16 cellular contexts compared by ENCODE assay signal in the genomic region with DNA sequence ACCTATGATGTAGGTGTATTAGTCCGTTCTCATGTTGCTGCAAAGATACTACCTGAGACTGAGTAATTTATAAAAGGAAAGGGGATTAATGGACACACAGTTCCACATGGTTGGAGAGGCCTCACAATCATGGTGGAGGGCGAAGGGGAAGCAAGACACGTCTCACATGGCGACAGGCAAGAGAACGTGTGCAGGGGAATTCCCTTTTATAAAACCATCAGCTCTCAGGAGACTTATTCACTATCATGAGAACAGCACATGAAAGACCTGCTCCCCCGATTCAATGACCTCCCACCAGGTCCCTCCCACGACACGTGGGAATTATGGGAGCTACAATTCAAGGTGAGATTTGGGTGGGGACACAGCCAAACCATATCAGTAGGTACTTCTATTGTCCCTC. TPM values are rescaled to one million over a fixed set of nuclear protein-coding genes. Genes with fewer than 3 reads are reported as not detected.
DNase-seq lines count a peak whose midpoint lies in the region; ATAC-seq and TF ChIP-seq lines count a peak whose summit lies in the region.
"Had no signal": no experiment of that assay in that cellular context is flagged by ENCODE, and none has a peak within 500 bp of the region (broad histone marks: within the 10 kb centered on the region; RNA-seq: fewer than 3 reads in every experiment).

No MANE protein-coding gene starts in this region.

- H3K36me3 Mint-ChIP-seq in activated B cell treated with CpG ODN at 0.5 μM for 24 hours (ENCODE audit: low read depth), result peaks cover 37% of the 10 kb centered on the region
- H3K36me3 Mint-ChIP-seq in naive B cell, result peaks cover 24 to 35% of the 10 kb centered on the region in 2 donors
- peaks cover 9% of the 10 kb centered on the region for H3K36me3 Mint-ChIP-seq in glutamatergic neuron (ENCODE audit: unreplicated experiment)

- POLR2A ChIA-PET in activated B cell treated with CpG ODN at 0.5 μM for 24 hours (lab: Charles Lee), result no interaction called here
- POLR2A ChIA-PET in HEK293T (lab: Yijun Ruan, JAX), result no interaction called here

- H3K27ac Mint-ChIP-seq in activated B cell treated with CpG ODN at 0.5 μM for 24 hours, result no peak overlapping the region
- H3K27ac Mint-ChIP-seq in naive B cell, result peak overlapping the region in 4 of 6 donors; percentile 16 to 79 (median 44)
- no peak overlapping the region for H3K27ac Mint-ChIP-seq in glutamatergic neuron (ENCODE audit: unreplicated experiment)
- H3K27ac Mint-ChIP-seq: CD4-positive, alpha-beta T cell had no signal

- H3K27me3 Mint-ChIP-seq in activated B cell treated with CpG ODN at 0.5 μM for 24 hours (no peaks in the 10 kb centered on the region), naive B cell (no peaks in the 10 kb centered on the region), glutamatergic neuron (ENCODE audit: unreplicated experiment) (peaks cover 17% of the 10 kb centered on the region)
- H3K27me3 Mint-ChIP-seq: CD4-positive, alpha-beta T cell had no signal

- intact Hi-C loops in activated B cell treated with CpG ODN at 0.5 μM for 24 hours (cut with micrococcal nuclease), result no loop called here

- CTCF ChIA-PET in activated B cell treated with CpG ODN at 0.5 μM for 24 hours (lab: Charles Lee), result no interaction called here
- CTCF ChIA-PET in HEK293T (lab: Yijun Ruan, JAX), result interaction anchor here (0.6 kb wide), 1 partner anchor 34 kb away, joined by 4 read pairs; no protein-coding TSS in a partner anchor

- H3K4me3 ChIP-seq in GM12865 (ENCODE audit: low read depth, low read length), result no peak overlapping the region

- no peak overlapping the region for H3K4me3 Mint-ChIP-seq in activated B cell treated with CpG ODN at 0.5 μM for 24 hours
- H3K4me3 Mint-ChIP-seq in naive B cell, result no peak overlapping the region
- no peak overlapping the region for H3K4me3 Mint-ChIP-seq in glutamatergic neuron (ENCODE audit: unreplicated experiment)
- H3K4me3 Mint-ChIP-seq: CD4-positive, alpha-beta T cell had no signal

- ATAC-seq in GM21529 (IDR thresholded peaks at IDR 0.05; ENCODE audit: unreplicated experiment), result peak; percentile 53
- peak; percentile 74 for ATAC-seq in activated B cell treated with CpG ODN at 0.5 μM for 24 hours (ENCODE audit: low read depth)
- ATAC-seq in naive B cell (ENCODE audit: low read depth in 2 of 2), result no peak
- ATAC-seq in GM19324 (IDR thresholded peaks at IDR 0.05; ENCODE audit: low FRiP score, unreplicated experiment), result no peak

- peaks cover 7% of the 10 kb centered on the region for H3K9me3 Mint-ChIP-seq in activated B cell treated with CpG ODN at 0.5 μM for 24 hours
- H3K9me3 Mint-ChIP-seq in naive B cell, result peaks cover 4 to 17% (median 8%) of the 10 kb centered on the region in 7 donors
- H3K9me3 Mint-ChIP-seq in glutamatergic neuron (ENCODE audit: unreplicated experiment), result peaks cover 13% of the 10 kb centered on the region
- H3K9me3 Mint-ChIP-seq: CD4-positive, alpha-beta T cell had no signal

- TF ChIP-seq CTCF in GM12865 (IDR thresholded peaks at IDR 0.05; ENCODE audit: insufficient read depth, low read depth, low read length, missing control alignments) (no peak), activated B cell treated with CpG ODN at 0.5 μM for 24 hours (IDR thresholded peaks at IDR 0.05) (no peak), glutamatergic neuron (IDR thresholded peaks at IDR 0.05; ENCODE audit: partially characterized antibody, unreplicated experiment) (no peak)

- peaks cover 7% of the 10 kb centered on the region for H3K4me1 Mint-ChIP-seq in activated B cell treated with CpG ODN at 0.5 μM for 24 hours
- peaks cover 0 to 10% (median 3%) of the 10 kb centered on the region in 3 donors for H3K4me1 Mint-ChIP-seq in naive B cell
- peaks cover 48% of the 10 kb centered on the region for H3K4me1 Mint-ChIP-seq in glutamatergic neuron (ENCODE audit: low read depth, unreplicated experiment)

- peak; percentile 36 for DNase-seq in GM12865 (ENCODE audit: low read depth)
- DNase-seq in activated B cell treated with CpG ODN at 0.5 μM for 24 hours, result no peak
- no peak for DNase-seq in naive B cell
- no peak for DNase-seq in HEK293T (ENCODE audit: extremely low spot score)
- no peak for DNase-seq in glutamatergic neuron
- DNase-seq in AG20443 (ENCODE audit: low spot score), result no peak
- DNase-seq: 8988T; C1 segment of cervical spinal cord; CD4-positive, alpha-beta T cell; DMS79 treated with DMSO at 0.1 percent for 48 hours; EL; HCEC 1CT; IMR-90; KBM-7 had no signal

TF ChIP-seq in HEK293T, 16 proteins besides CTCF, POLR2A, EP300 and RAD21:
- TF ChIP-seq SP1 (IDR thresholded peaks at IDR 0.05) (no peak), NFRKB (IDR thresholded peaks at IDR 0.05) (no peak), FOXK2 (IDR thresholded peaks at IDR 0.05) (no peak), LEF1 (IDR thresholded peaks at IDR 0.05; ENCODE audit: borderline replicate concordance) (no peak), FOXA1 (IDR thresholded peaks at IDR 0.05) (no peak), HDGF (IDR thresholded peaks at IDR 0.05; ENCODE audit: borderline replicate concordance) (no peak), L3MBTL2 (conservative IDR thresholded peaks at IDR 0.05) (no peak)
TF ChIP-seq in HEK293T: peak in this region for 0.

RNA-seq across cellular contexts. Expression of a gene that starts 58.7 kb away (rescaled TPM):
- total RNA-seq in activated B cell treated with CpG ODN at 0.5 μM for 24 hours, result 67.3 and 69.6 TPM in 2 replicates
- polyA plus RNA-seq in naive B cell (ENCODE audit: low read depth in 6 of 6), result 10 to 100 TPM in 5 of 6 donors, 1 to 10 TPM in 1; 4.3 to 27.1 (median 17.5) TPM
- 113 TPM for total RNA-seq in glutamatergic neuron (ENCODE audit: unreplicated experiment)

Comparison
In these comparisons a context has a peak if more than half of its experiments do, and no peak if none do; other contexts are left out.
1. ATAC-seq: peak in GM21529 (single experiment) and activated B cell treated with CpG ODN at 0.5 μM for 24 hours (single experiment); none in naive B cell (0 of 2) and GM19324 (single experiment).
2. H3K27ac Mint-ChIP-seq: peak in naive B cell (4 of 6); none in activated B cell treated with CpG ODN at 0.5 μM for 24 hours (single experiment) and glutamatergic neuron (single experiment).